ENCODE assay signal across 20 cellular contexts in the genomic region with DNA sequence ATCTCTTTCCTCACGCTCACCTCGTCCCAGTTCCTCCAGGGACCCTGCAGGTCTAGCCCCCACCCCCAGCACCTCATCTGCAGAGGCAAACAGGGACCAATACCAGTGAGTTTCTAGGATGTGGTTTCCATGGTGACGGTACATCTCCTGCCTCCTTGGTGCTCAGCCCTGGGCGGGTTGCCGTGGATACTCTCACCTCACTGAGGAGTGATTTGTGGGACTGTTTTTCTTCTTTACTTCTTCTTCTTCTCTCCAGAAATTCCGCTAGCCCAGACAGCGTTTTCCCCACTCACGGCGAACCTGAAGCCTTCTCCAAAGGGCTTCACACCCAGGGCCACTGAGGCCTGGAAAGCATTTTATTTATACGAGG. TPM values are rescaled to one million over a fixed set of nuclear protein-coding genes. Genes with fewer than 3 reads are reported as not detected.
DNase-seq lines count a peak whose midpoint lies in the region; ATAC-seq, FAIRE-seq and TF ChIP-seq lines count a peak whose summit lies in the region.
"Had no signal": no experiment of that assay in that cellular context is flagged by ENCODE, and none has a peak within 500 bp of the region (broad histone marks: within the 10 kb centered on the region; RNA-seq: fewer than 3 reads in every experiment).

No MANE protein-coding gene starts in this region.

- TF ChIP-seq POLR2A in lower leg skin (IDR thresholded peaks at IDR 0.05) (no peak), breast epithelium (IDR thresholded peaks at IDR 0.05) (no peak)

- H3K4me3 Mint-ChIP-seq in CD14-positive monocyte, result no peak overlapping the region
- H3K4me3 Mint-ChIP-seq: activated naive CD8-positive, alpha-beta T cell; activated T-helper 17 cell treated with anti-CD3 and anti-CD28 coated beads, Interleukin-2, amount 50 U/mL, for 72 hours; stimulated activated effector memory CD8-positive, alpha-beta T cell treated with anti-CD3 and anti-CD28 coated beads, Interleukin-12 subunit alpha, Interleukin-12 subunit beta, amount 100 ng/mL, for 72 hours had no signal

- FAIRE-seq in urothelium cell line (lab: Jason Lieb, UNC), result no peak
- FAIRE-seq: astrocyte had no signal

- H3K9me3 ChIP-seq in osteoblast (ENCODE audit: low read depth, low read length) (no peaks in the 10 kb centered on the region), breast epithelium (no peaks in the 10 kb centered on the region)
- H3K9me3 ChIP-seq: BE2C, uterus had no signal

- intact Hi-C loops in CD14-positive monocyte (cut with micrococcal nuclease) (no loop called here), head of caudate nucleus (cut with DNase I) (loop anchor here (10.0 kb wide), 1 partner anchor 230 kb away; a partner anchor contains a TSS), lower leg skin (cut with DNase I; ENCODE audit: low total_unique reads) (loop anchor here (5.0 to 10.0 kb wide), 2 partner anchors 72 to 270 kb away; no protein-coding TSS in a partner anchor), breast epithelium (cut with DNase I; ENCODE audit: low total_unique reads) (loop anchor here (10.0 kb wide), 1 partner anchor 70 kb away; no protein-coding TSS in a partner anchor)

- no peaks in the 10 kb centered on the region for H3K4me1 Mint-ChIP-seq in CD14-positive monocyte
- H3K4me1 Mint-ChIP-seq: activated T-helper 17 cell treated with anti-CD3 and anti-CD28 coated beads, Interleukin-2, amount 50 U/mL, for 72 hours had no signal

- 92 to 96% methylated on average over 10 of the region's 10 CpGs for WGBS in lower leg skin, 2 donors

- H3K79me2 ChIP-seq in osteoblast (ENCODE audit: insufficient read depth, low read length), result no peaks in the 10 kb centered on the region

- H2AFZ ChIP-seq in osteoblast (ENCODE audit: low read length), result no peak overlapping the region

- H3K36me3 Mint-ChIP-seq in CD14-positive monocyte, result no peaks in the 10 kb centered on the region
- H3K36me3 Mint-ChIP-seq: activated naive CD8-positive, alpha-beta T cell; stimulated activated effector memory CD8-positive, alpha-beta T cell treated with anti-CD3 and anti-CD28 coated beads, Interleukin-12 subunit alpha, Interleukin-12 subunit beta, amount 100 ng/mL, for 72 hours had no signal

- H3K4me1 ChIP-seq in osteoblast (ENCODE audit: insufficient read depth, low read length) (no peaks in the 10 kb centered on the region), breast epithelium (no peaks in the 10 kb centered on the region)
- H3K4me1 ChIP-seq: BE2C, foreskin keratinocyte, uterus had no signal

- no peak overlapping the region for H3K4me3 ChIP-seq in osteoblast (ENCODE audit: insufficient read depth, low read length)
- no peak overlapping the region for H3K4me3 ChIP-seq in lower leg skin (ENCODE audit: low read depth, poor library complexity, severe bottlenecking)
- H3K4me3 ChIP-seq in breast epithelium, result no peak overlapping the region
- H3K4me3 ChIP-seq: uterus had no signal

- H3K9me3 Mint-ChIP-seq in CD14-positive monocyte, result no peaks in the 10 kb centered on the region
- H3K9me3 Mint-ChIP-seq: activated T-helper 17 cell treated with anti-CD3 and anti-CD28 coated beads, Interleukin-2, amount 50 U/mL, for 72 hours; neural crest cell; stimulated activated effector memory CD8-positive, alpha-beta T cell treated with anti-CD3 and anti-CD28 coated beads, Interleukin-12 subunit alpha, Interleukin-12 subunit beta, amount 100 ng/mL, for 72 hours had no signal

- DNase-seq in CD14-positive monocyte (ENCODE audit: low spot score), result peak; percentile 8
- peak in 36 of 58 donors; percentile 5 to 71 (median 42) for DNase-seq in anterior cingulate cortex (lab: John Stamatoyannopoulos, UW)
- peak; percentile 40 to 95 (median 77) for DNase-seq in head of caudate nucleus
- peak; percentile 52 for DNase-seq in osteoblast (ENCODE audit: insufficient read length, low spot score, missing footprints)
- DNase-seq in lower leg skin (ENCODE audit: low spot score in 2 of 2), result no peak
- DNase-seq in breast epithelium (ENCODE audit: low spot score in 2 of 2), result no peak
- DNase-seq in urothelium cell line (ENCODE audit: low spot score), result no peak
- DNase-seq: activated CD8-positive, alpha-beta memory T cell treated with anti-CD3 and anti-CD28 coated beads, Interleukin-2, amount 50 U/mL, for 4 hours; effector memory CD4-positive, alpha-beta T cell had no signal

- H3K27me3 ChIP-seq in osteoblast (ENCODE audit: insufficient read depth, low read length), result peaks cover 28% of the 10 kb centered on the region
- no peaks in the 10 kb centered on the region for H3K27me3 ChIP-seq in breast epithelium
- H3K27me3 ChIP-seq: BE2C, uterus had no signal

- peaks cover 5 to 12% (median 8%) of the 10 kb centered on the region in 3 donors for H3K27me3 Mint-ChIP-seq in CD14-positive monocyte (ENCODE audit: low read depth in 3 of 3)

- H3K27ac Mint-ChIP-seq in CD14-positive monocyte, result no peak overlapping the region
- H3K27ac Mint-ChIP-seq: activated naive CD8-positive, alpha-beta T cell; activated T-helper 17 cell treated with anti-CD3 and anti-CD28 coated beads, Interleukin-2, amount 50 U/mL, for 72 hours; stimulated activated effector memory CD8-positive, alpha-beta T cell treated with anti-CD3 and anti-CD28 coated beads, Interleukin-12 subunit alpha, Interleukin-12 subunit beta, amount 100 ng/mL, for 72 hours had no signal

- peaks cover 3% of the 10 kb centered on the region for H4K20me1 ChIP-seq in osteoblast (ENCODE audit: insufficient read depth, low read length)

- H3K36me3 ChIP-seq in osteoblast (ENCODE audit: insufficient read depth, low read length), result no peaks in the 10 kb centered on the region
- no peaks in the 10 kb centered on the region for H3K36me3 ChIP-seq in breast epithelium
- H3K36me3 ChIP-seq: BE2C, uterus had no signal

- H3K27ac ChIP-seq in osteoblast (ENCODE audit: low read depth, low read length) (no peak overlapping the region), breast epithelium (no peak overlapping the region)
- H3K27ac ChIP-seq: foreskin keratinocyte, uterus had no signal

- ATAC-seq in GM18498 (IDR thresholded peaks at IDR 0.05; ENCODE audit: unreplicated experiment), result no peak
- ATAC-seq: activated T-helper 17 cell treated with anti-CD3 and anti-CD28 coated beads, Interleukin-2, amount 50 U/mL, for 72 hours; esophagus mucosa had no signal

- TF ChIP-seq CTCF in CD14-positive monocyte (IDR thresholded peaks at IDR 0.05) (no peak), osteoblast (IDR thresholded peaks at IDR 0.05; ENCODE audit: extremely low read depth, low read depth, low read length) (no peak), lower leg skin (IDR thresholded peaks at IDR 0.05) (no peak), breast epithelium (IDR thresholded peaks at IDR 0.05) (no peak)

- H3K4me2 ChIP-seq in osteoblast (ENCODE audit: insufficient read depth, low read length), result no peak overlapping the region

RNA-seq across cellular contexts. Expression of a gene that starts 15.2 kb away (rescaled TPM):
- not detected for polyA plus RNA-seq in CD14-positive monocyte
- total RNA-seq in osteoblast, result 0.36 TPM in 1 of 2 replicates, not detected in the other
- 1 to 10 TPM in 3 of 4 donors, under 1 TPM in 1; 0.34 to 1.9 (median 1.3) TPM for total RNA-seq in lower leg skin
- total RNA-seq in breast epithelium, result 1 to 10 TPM in 2 of 3 donors, under 1 TPM in 1; 0.48 to 8.5 (median 6.2) TPM
- total RNA-seq: mononuclear cell had no signal

Comparison
In these comparisons a context has a peak if more than half of its experiments do, and no peak if none do; other contexts are left out.
1. DNase-seq: peak in CD14-positive monocyte (single experiment), anterior cingulate cortex (36 of 58), head of caudate nucleus (42 of 42) and osteoblast (single experiment); none in lower leg skin (0 of 2), breast epithelium (0 of 2) and urothelium cell line (single experiment).
2. intact Hi-C loops: an anchor here in head of caudate nucleus (10.0 kb wide), lower leg skin (5.0 to 10.0 kb wide) and breast epithelium (10.0 kb wide); none called in CD14-positive monocyte.